Comparison of ENCODE assay signal across 25 cellular contexts in genomic region chr1:14037101-14037807, GRCh38.
DNase-seq lines count a peak whose midpoint lies in the region; ATAC-seq, FAIRE-seq and TF ChIP-seq lines count a peak whose summit lies in the region.
"Had no signal": no experiment of that assay in that cellular context is flagged by ENCODE, and none has a peak within 500 bp of the region (broad histone marks: within the 10 kb centered on the region; RNA-seq: fewer than 3 reads in every experiment).

No MANE protein-coding gene starts in this region.

- no peak overlapping the region for H3K9ac ChIP-seq in astrocyte (ENCODE audit: low read length)

- H3K4me3 ChIP-seq in astrocyte (ENCODE audit: insufficient read depth, low read depth, low read length) (no peak overlapping the region), HAP-1 (no peak overlapping the region)
- H3K4me3 ChIP-seq: coronary artery, esophagus muscularis mucosa, gastrocnemius medialis, K562, prostate gland, SK-N-MC, skin epidermis, testis had no signal

- in situ Hi-C loops in HAP-1 (cut with MboI; ENCODE audit: low sequenced_read_pairs): no loop called here

- CTCF ChIA-PET in activated CD8-positive, alpha-beta T cell treated with anti-CD3 and anti-CD28 coated beads, Interleukin-2, amount 10 ng/mL, durations not matched to agents 7 days and 5 days (lab: Charles Lee): no interaction called here

- no peak for ATAC-seq in activated CD8-positive, alpha-beta T cell treated with anti-CD3 and anti-CD28 coated beads, Interleukin-2, amount 10 ng/mL, durations not matched to agents 7 days and 5 days
- ATAC-seq: CD8-positive, alpha-beta T cell; gastrocnemius medialis; K562 had no signal

- H3K27me3 ChIP-seq in astrocyte (ENCODE audit: insufficient read depth, low read length) (no peaks in the 10 kb centered on the region), HAP-1 (ENCODE audit: low read depth) (no peaks in the 10 kb centered on the region)
- H3K27me3 ChIP-seq: brain microvascular endothelial cell, esophagus muscularis mucosa, gastrocnemius medialis, neutrophil, testis had no signal

- H3K9me3 ChIP-seq in astrocyte (ENCODE audit: insufficient read depth, low read depth, low read length) (peaks cover 10% of the 10 kb centered on the region), HAP-1 (peaks cover 10% of the 10 kb centered on the region; the same call in 1 of the 2 replicates)
- H3K9me3 ChIP-seq: neutrophil, prostate gland, testis had no signal

- no peaks in the 10 kb centered on the region for H4K20me1 ChIP-seq in astrocyte (ENCODE audit: insufficient read depth, low read length)

- H3K4me2 ChIP-seq in astrocyte (ENCODE audit: low read length): no peak overlapping the region

- H3K4me1 Mint-ChIP-seq in astrocyte (ENCODE audit: low read depth, unreplicated experiment): peaks cover 4% of the 10 kb centered on the region
- no peaks in the 10 kb centered on the region for H3K4me1 Mint-ChIP-seq in activated CD8-positive, alpha-beta T cell treated with anti-CD3 and anti-CD28 coated beads, Interleukin-2, amount 10 ng/mL, durations not matched to agents 7 days and 5 days (ENCODE audit: low read depth)

- no peaks in the 10 kb centered on the region for H3K79me2 ChIP-seq in astrocyte (ENCODE audit: insufficient read depth, low read length)

- peaks cover 9% of the 10 kb centered on the region for H3K27me3 Mint-ChIP-seq in astrocyte (ENCODE audit: low read depth, unreplicated experiment)
- H3K27me3 Mint-ChIP-seq in activated CD8-positive, alpha-beta T cell treated with anti-CD3 and anti-CD28 coated beads, Interleukin-2, amount 10 ng/mL, durations not matched to agents 7 days and 5 days (ENCODE audit: low read depth): no peaks in the 10 kb centered on the region

- no peak overlapping the region for H3K27ac Mint-ChIP-seq in astrocyte (ENCODE audit: unreplicated experiment)
- H3K27ac Mint-ChIP-seq in activated CD8-positive, alpha-beta T cell treated with anti-CD3 and anti-CD28 coated beads, Interleukin-2, amount 10 ng/mL, durations not matched to agents 7 days and 5 days: no peak overlapping the region
- H3K27ac Mint-ChIP-seq: CD8-positive, alpha-beta T cell had no signal

- no peak for FAIRE-seq in astrocyte (lab: Jason Lieb, UNC)
- FAIRE-seq: K562, kidney had no signal

- no peak overlapping the region for H3K27ac ChIP-seq in astrocyte (ENCODE audit: low read depth, low read length)
- H3K27ac ChIP-seq: brain microvascular endothelial cell, coronary artery, esophagus muscularis mucosa, gastrocnemius medialis, neutrophil, prostate gland, SK-N-MC, skin epidermis, testis had no signal

- H3K4me1 ChIP-seq in astrocyte (ENCODE audit: insufficient read depth, low read length) (no peaks in the 10 kb centered on the region), HAP-1 (no peaks in the 10 kb centered on the region)
- H3K4me1 ChIP-seq: esophagus muscularis mucosa, gastrocnemius medialis, prostate gland, testis had no signal

- no peaks in the 10 kb centered on the region for H3K36me3 Mint-ChIP-seq in astrocyte (ENCODE audit: low read depth, unreplicated experiment)
- H3K36me3 Mint-ChIP-seq in activated CD8-positive, alpha-beta T cell treated with anti-CD3 and anti-CD28 coated beads, Interleukin-2, amount 10 ng/mL, durations not matched to agents 7 days and 5 days (ENCODE audit: low read depth): no peaks in the 10 kb centered on the region
- H3K36me3 Mint-ChIP-seq: CD8-positive, alpha-beta T cell had no signal

- no peak for TF ChIP-seq CTCF in astrocyte (IDR thresholded peaks at IDR 0.05; ENCODE audit: insufficient read depth, low read depth, low read length)

- no peaks in the 10 kb centered on the region for H3K36me3 ChIP-seq in astrocyte (ENCODE audit: insufficient read depth, low read length)
- H3K36me3 ChIP-seq in HAP-1 (replicated peaks): no peaks in the 10 kb centered on the region
- H3K36me3 ChIP-seq: brain microvascular endothelial cell, esophagus muscularis mucosa, gastrocnemius medialis, neutrophil, prostate gland had no signal

- POLR2A ChIA-PET in activated CD8-positive, alpha-beta T cell treated with anti-CD3 and anti-CD28 coated beads, Interleukin-2, amount 10 ng/mL, durations not matched to agents 7 days and 5 days (lab: Charles Lee): no interaction called here

- H3K4me3 Mint-ChIP-seq in astrocyte (ENCODE audit: unreplicated experiment): no peak overlapping the region
- H3K4me3 Mint-ChIP-seq in activated CD8-positive, alpha-beta T cell treated with anti-CD3 and anti-CD28 coated beads, Interleukin-2, amount 10 ng/mL, durations not matched to agents 7 days and 5 days: no peak overlapping the region
- H3K4me3 Mint-ChIP-seq: CD8-positive, alpha-beta T cell had no signal

- DNase-seq in NCI-H1092 treated with DMSO at 0.1 percent for 48 hours (lab: John Stamatoyannopoulos, UW) (peak; percentile 70), NCI-H345 treated with DMSO at 0.1 percent for 48 hours (lab: John Stamatoyannopoulos, UW; ENCODE audit: unreplicated experiment) (peak; percentile 2), astrocyte (ENCODE audit: low read depth) (peak; percentile 8), renal cortical epithelial cell (ENCODE audit: low read depth) (peak; percentile 13), HAP-1 (ENCODE audit: low spot score in 2 of 2) (no peak)
- no peak for DNase-seq in activated naive CD4-positive, alpha-beta T cell treated with anti-CD3 and anti-CD28 coated beads, Interleukin-2, amount 50 U/mL, for 16 hours
- DNase-seq in activated CD8-positive, alpha-beta T cell treated with anti-CD3 and anti-CD28 coated beads, Interleukin-2, amount 10 ng/mL, durations not matched to agents 7 days and 5 days: no peak
- DNase-seq: activated CD4-positive, alpha-beta T cell treated with anti-CD3 and anti-CD28 coated beads, Interleukin-2, amount 50 U/mL, for 1 hour; activated CD8-positive, alpha-beta memory T cell treated with anti-CD3 and anti-CD28 coated beads, Interleukin-2, amount 50 U/mL, for 4 hours; brain microvascular endothelial cell; CD8-positive, alpha-beta T cell; gastrocnemius medialis; hypothalamus; kidney; NCI-H187 treated with DMSO at 0.1 percent for 48 hours; NCI-H524 treated with DMSO at 0.1 percent for 48 hours; stimulated activated naive CD4-positive, alpha-beta T cell; testis had no signal

- no peak overlapping the region for H2AFZ ChIP-seq in astrocyte (ENCODE audit: low read depth, low read length)

- peaks cover 9% of the 10 kb centered on the region for H3K9me3 Mint-ChIP-seq in astrocyte (ENCODE audit: unreplicated experiment)
- H3K9me3 Mint-ChIP-seq in activated CD8-positive, alpha-beta T cell treated with anti-CD3 and anti-CD28 coated beads, Interleukin-2, amount 10 ng/mL, durations not matched to agents 7 days and 5 days (ENCODE audit: insufficient read depth): peaks cover 13% of the 10 kb centered on the region

Comparison
In these comparisons a context has a peak if more than half of its experiments do, and no peak if none do; other contexts are left out.
1. DNase-seq: peak in NCI-H1092 treated with DMSO at 0.1 percent for 48 hours (single experiment), NCI-H345 treated with DMSO at 0.1 percent for 48 hours (single experiment), astrocyte (single experiment) and renal cortical epithelial cell (single experiment); none in activated naive CD4-positive, alpha-beta T cell treated with anti-CD3 and anti-CD28 coated beads, Interleukin-2, amount 50 U/mL, for 16 hours (single experiment), HAP-1 (0 of 2) and activated CD8-positive, alpha-beta T cell treated with anti-CD3 and anti-CD28 coated beads, Interleukin-2, amount 10 ng/mL, durations not matched to agents 7 days and 5 days (single experiment).